Comparison of ENCODE assay signal across 18 cellular contexts in genomic region chr6:162704001-162704400, GRCh38. TPM values are rescaled to one million over a fixed set of nuclear protein-coding genes. Genes with fewer than 3 reads are reported as not detected.
DNase-seq lines count a peak whose midpoint lies in the region; TF ChIP-seq lines count a peak whose summit lies in the region.
"Had no signal": no experiment of that assay in that cellular context is flagged by ENCODE, and none has a peak within 500 bp of the region (broad histone marks: within the 10 kb centered on the region; RNA-seq: fewer than 3 reads in every experiment).

No MANE protein-coding gene starts in this region.

- TF ChIP-seq CTCF in osteoblast (IDR thresholded peaks at IDR 0.05; ENCODE audit: extremely low read depth, low read depth, low read length), result no peak
- TF ChIP-seq CTCF in hepatocyte (IDR thresholded peaks at IDR 0.05; ENCODE audit: poor library complexity), result no peak

- H3K79me2 ChIP-seq in osteoblast (ENCODE audit: insufficient read depth, low read length) (no peaks in the 10 kb centered on the region), hepatocyte (no peaks in the 10 kb centered on the region)

- H3K4me3 ChIP-seq in osteoblast (ENCODE audit: insufficient read depth, low read length), result no peak overlapping the region
- H3K4me3 ChIP-seq in hepatocyte, result no peak overlapping the region
- H3K4me3 ChIP-seq: A549, HAP-1 had no signal

- no peak overlapping the region for H3K27ac Mint-ChIP-seq in activated CD4-positive, alpha-beta T cell treated with anti-CD3 and anti-CD28 coated beads, Interleukin-2, amount 10 ng/mL, durations not matched to agents 24 days and 14 days
- H3K27ac Mint-ChIP-seq: CD4-positive, alpha-beta T cell had no signal

- no peaks in the 10 kb centered on the region for H3K36me3 Mint-ChIP-seq in activated CD4-positive, alpha-beta T cell treated with anti-CD3 and anti-CD28 coated beads, Interleukin-2, amount 10 ng/mL, durations not matched to agents 24 days and 14 days (ENCODE audit: low read depth)

- no peak overlapping the region for H3K27ac ChIP-seq in osteoblast (ENCODE audit: low read depth, low read length)
- no peak overlapping the region for H3K27ac ChIP-seq in hepatocyte
- H3K27ac ChIP-seq: 22Rv1, A549, C4-2B had no signal

- no peak overlapping the region for H3K4me3 Mint-ChIP-seq in activated CD4-positive, alpha-beta T cell treated with anti-CD3 and anti-CD28 coated beads, Interleukin-2, amount 10 ng/mL, durations not matched to agents 24 days and 14 days
- H3K4me3 Mint-ChIP-seq: CD4-positive, alpha-beta T cell had no signal

- WGBS in hepatocyte (ENCODE audit: low lambda C conversion rate, missing lambda C conversion rate), result 95% methylated on average over 4 of the region's 4 CpGs

- DNase-seq in activated CD4-positive, alpha-beta T cell treated with anti-CD3 and anti-CD28 coated beads, Interleukin-2, amount 10 ng/mL, durations not matched to agents 24 days and 14 days, result peak; percentile 16
- no peak for DNase-seq in activated CD4-positive, alpha-beta T cell treated with anti-CD3 and anti-CD28 coated beads for 4 hours
- DNase-seq in NCI-H748 (lab: John Stamatoyannopoulos, UW; ENCODE audit: unreplicated experiment), result peak; percentile 89
- DNase-seq in osteoblast (ENCODE audit: insufficient read length, low spot score, missing footprints), result peak; percentile 31
- DNase-seq in hepatocyte (ENCODE audit: low spot score), result no peak
- no peak for DNase-seq in NCI-H2171 treated with DMSO at 0.1 percent for 48 hours (lab: John Stamatoyannopoulos, UW)
- DNase-seq in activated naive CD4-positive, alpha-beta T cell (lab: John Stamatoyannopoulos, UW), result no peak
- DNase-seq in NCI-H2196 (lab: John Stamatoyannopoulos, UW; ENCODE audit: unreplicated experiment), result no peak
- DNase-seq: AML-193; CD4-positive, alpha-beta T cell; DMS153; DMS79 treated with DMSO at 0.1 percent for 48 hours; GF-D8 had no signal

- H3K27me3 ChIP-seq in osteoblast (ENCODE audit: insufficient read depth, low read length), result no peaks in the 10 kb centered on the region
- H3K27me3 ChIP-seq in hepatocyte, result no peaks in the 10 kb centered on the region

- H3K4me1 ChIP-seq in osteoblast (ENCODE audit: insufficient read depth, low read length) (no peaks in the 10 kb centered on the region), hepatocyte (ENCODE audit: insufficient read depth) (no peaks in the 10 kb centered on the region)
- H3K4me1 ChIP-seq: A549 had no signal

- H4K20me1 ChIP-seq in osteoblast (ENCODE audit: insufficient read depth, low read length), result no peaks in the 10 kb centered on the region
- H4K20me1 ChIP-seq in hepatocyte (ENCODE audit: insufficient read depth, poor library complexity, severe bottlenecking), result no peaks in the 10 kb centered on the region

- H3K27me3 Mint-ChIP-seq in activated CD4-positive, alpha-beta T cell treated with anti-CD3 and anti-CD28 coated beads, Interleukin-2, amount 10 ng/mL, durations not matched to agents 24 days and 14 days, result no peaks in the 10 kb centered on the region
- H3K27me3 Mint-ChIP-seq: CD4-positive, alpha-beta T cell had no signal

- no peaks in the 10 kb centered on the region for H3K4me1 Mint-ChIP-seq in activated CD4-positive, alpha-beta T cell treated with anti-CD3 and anti-CD28 coated beads, Interleukin-2, amount 10 ng/mL, durations not matched to agents 24 days and 14 days

- H3K4me2 ChIP-seq in osteoblast (ENCODE audit: insufficient read depth, low read length), result no peak overlapping the region
- H3K4me2 ChIP-seq in hepatocyte, result no peak overlapping the region
- H3K4me2 ChIP-seq: A549 had no signal

- H3K9me3 ChIP-seq in osteoblast (ENCODE audit: low read depth, low read length) (peaks cover 2% of the 10 kb centered on the region), hepatocyte (ENCODE audit: low read depth) (no peaks in the 10 kb centered on the region)
- H3K9me3 ChIP-seq: A549, HAP-1 had no signal

- H2AFZ ChIP-seq in osteoblast (ENCODE audit: low read length) (no peak overlapping the region), hepatocyte (no peak overlapping the region)

- intact Hi-C loops in activated CD4-positive, alpha-beta T cell treated with anti-CD3 and anti-CD28 coated beads, Interleukin-2, amount 10 ng/mL, durations not matched to agents 24 days and 14 days (cut with micrococcal nuclease), result no loop called here

- H3K9me3 Mint-ChIP-seq in activated CD4-positive, alpha-beta T cell treated with anti-CD3 and anti-CD28 coated beads, Interleukin-2, amount 10 ng/mL, durations not matched to agents 24 days and 14 days, result no peaks in the 10 kb centered on the region
- H3K9me3 Mint-ChIP-seq: CD4-positive, alpha-beta T cell had no signal

- no peaks in the 10 kb centered on the region for H3K36me3 ChIP-seq in osteoblast (ENCODE audit: insufficient read depth, low read length)
- no peaks in the 10 kb centered on the region for H3K36me3 ChIP-seq in hepatocyte (replicated peaks; ENCODE audit: insufficient read depth, low read depth)
- H3K36me3 ChIP-seq: HAP-1 had no signal

- no peaks in the 10 kb centered on the region for H3K9me2 ChIP-seq in hepatocyte (replicated peaks; ENCODE audit: insufficient read depth)

RNA-seq across cellular contexts. Expression of gene PRKN, which starts 23.6 kb away (rescaled TPM):
- total RNA-seq in activated CD4-positive, alpha-beta T cell treated with anti-CD3 and anti-CD28 coated beads, Interleukin-2, amount 10 ng/mL, durations not matched to agents 24 days and 14 days, result not detected in 2 replicates
- 2.9 and 4.7 TPM in 2 replicates for total RNA-seq in osteoblast
- total RNA-seq in hepatocyte, result 2.3 and 2.8 TPM in 2 replicates
- polyA plus RNA-seq in hepatocyte, result 2.4 and 3.9 TPM in 2 replicates

RNA-seq across cellular contexts. Expression of gene PACRG, which starts 23.8 kb away (rescaled TPM):
- not detected in 2 replicates for total RNA-seq in activated CD4-positive, alpha-beta T cell treated with anti-CD3 and anti-CD28 coated beads, Interleukin-2, amount 10 ng/mL, durations not matched to agents 24 days and 14 days
- total RNA-seq in osteoblast (0.59 and 1.4 TPM in 2 replicates), hepatocyte (0.32 and 2.6 TPM in 2 replicates)
- polyA plus RNA-seq in hepatocyte, result 0.91 and 1.8 TPM in 2 replicates
- polyA plus RNA-seq: HepG2 had no signal

Comparison
In these comparisons a context has a peak if more than half of its experiments do, and no peak if none do; other contexts are left out.
1. DNase-seq: peak in activated CD4-positive, alpha-beta T cell treated with anti-CD3 and anti-CD28 coated beads, Interleukin-2, amount 10 ng/mL, durations not matched to agents 24 days and 14 days (single experiment), NCI-H748 (single experiment) and osteoblast (single experiment); none in activated CD4-positive, alpha-beta T cell treated with anti-CD3 and anti-CD28 coated beads for 4 hours (0 of 2), hepatocyte (single experiment), NCI-H2171 treated with DMSO at 0.1 percent for 48 hours (single experiment), activated naive CD4-positive, alpha-beta T cell (0 of 4) and NCI-H2196 (single experiment).